8 cellular contexts compared by ENCODE assay signal in genomic region chr9:66900490-66901131, GRCh38. TPM values are rescaled to one million over a fixed set of nuclear protein-coding genes. Genes with fewer than 3 reads are reported as not detected.
DNase-seq lines count a peak whose midpoint lies in the region; ATAC-seq and TF ChIP-seq lines count a peak whose summit lies in the region.
"Not testable (repeated sequence)": the region's sequence is repeated elsewhere in the genome, so short reads cannot be mapped to it uniquely, and the experiment has no call there.

TSS of gene ZNF658 (plus strand) at chr9:66900725. CDS start at chr9:66903562, 2,837 bp downstream.

- not testable (repeated sequence) for TF ChIP-seq CTCF in MM.1S (IDR thresholded peaks at IDR 0.05; ENCODE audit: low read length); type B pancreatic cell (conservative IDR thresholded peaks at IDR 0.05)

- not testable (repeated sequence) for H3K27me3 ChIP-seq in MM.1S (replicated peaks; ENCODE audit: insufficient read depth, low read length); ectodermal cell (ENCODE audit: control insufficient read depth, insufficient read depth, low read length, poor library complexity, severe bottlenecking)

- H3K27ac ChIP-seq in MM.1S (ENCODE audit: low read length); ectodermal cell (ENCODE audit: insufficient read depth, low read depth, low read length, poor library complexity, severe bottlenecking): not testable (repeated sequence)

- not testable (repeated sequence) for H3K9me3 Mint-ChIP-seq in type B pancreatic cell

- H3F3A ChIP-seq in MM.1S (ENCODE audit: insufficient read depth, low read length): not testable (repeated sequence)

- not testable (repeated sequence) for H3K4me1 Mint-ChIP-seq in type B pancreatic cell (ENCODE audit: unreplicated experiment)

- peak within 1 kb of the TSS; percentile 28; the same call in 1 of the 2 replicates for H3K9ac ChIP-seq in MM.1S (ENCODE audit: low read length)

- peak within 1 kb of the TSS; percentile 29; the same call in 1 of the 2 replicates for H3K4me2 ChIP-seq in MM.1S (ENCODE audit: low read depth, low read length)

- H2AFZ ChIP-seq in MM.1S (ENCODE audit: low read length): not testable (repeated sequence)

- H3K27ac Mint-ChIP-seq in type B pancreatic cell: peak within 1 kb of the TSS; percentile 82

- peak within 1 kb of the TSS; percentile 98 for H3K4me3 Mint-ChIP-seq in type B pancreatic cell

- not testable (repeated sequence) for H3K9me2 ChIP-seq in MM.1S (replicated peaks; ENCODE audit: insufficient read depth, low read length)

- ATAC-seq in GM18517 (IDR thresholded peaks at IDR 0.05; ENCODE audit: unreplicated experiment): peak; percentile 96
- ATAC-seq in HG02763 (IDR thresholded peaks at IDR 0.05; ENCODE audit: unreplicated experiment): peak; percentile 99

- not testable (repeated sequence) for H3K36me3 Mint-ChIP-seq in type B pancreatic cell

- WGBS in ectodermal cell, 2 experiments: 0 to 1% methylated on average over 28 to 38 of the region's 46 CpGs

- H3K4me1 ChIP-seq in MM.1S (ENCODE audit: low read length); ectodermal cell (ENCODE audit: control insufficient read depth, insufficient read depth, low read length): not testable (repeated sequence)

- not testable (repeated sequence) for H3K27me3 Mint-ChIP-seq in type B pancreatic cell

- H3K79me2 ChIP-seq in MM.1S (ENCODE audit: low read length): not testable (repeated sequence)

- H4K20me1 ChIP-seq in MM.1S (ENCODE audit: insufficient read depth, low read length): not testable (repeated sequence)

- DNase-seq in MM.1S: peak; percentile 82
- peak; percentile 30 for DNase-seq in activated CD8-positive, alpha-beta memory T cell treated with anti-CD3 and anti-CD28 coated beads, Interleukin-2, amount 50 U/mL, for 24 hours (ENCODE audit: extremely low read depth)
- peak; percentile 93 for DNase-seq in left kidney (ENCODE audit: low read depth, low spot score)
- DNase-seq in skeletal muscle cell (ENCODE audit: low read depth): peak; percentile 62
- peak; percentile 82 for DNase-seq in type B pancreatic cell (ENCODE audit: extremely low spot score, unreplicated experiment)

- H3K4me3 ChIP-seq in MM.1S (ENCODE audit: low read length) (peak within 1 kb of the TSS; percentile 46), ectodermal cell (ENCODE audit: insufficient read depth, low read depth, low read length) (peak within 1 kb of the TSS; percentile 38), skeletal muscle cell (ENCODE audit: low read depth, low read length) (peak within 1 kb of the TSS; percentile 52)

- not testable (repeated sequence) for H3K9me3 ChIP-seq in MM.1S (replicated peaks; ENCODE audit: insufficient read depth, low read length); ectodermal cell (ENCODE audit: control insufficient read depth, low read length)

- H3K36me3 ChIP-seq in MM.1S (replicated peaks; ENCODE audit: insufficient read depth, low read length); ectodermal cell (ENCODE audit: control insufficient read depth, insufficient read depth, low read length): not testable (repeated sequence)

RNA-seq across cellular contexts. Expression of gene ZNF658, which starts in this region (rescaled TPM):
- 8.4 TPM for polyA plus RNA-seq in ectodermal cell (2013, experiment 1 of 4)
- 8.5 TPM for polyA plus RNA-seq in ectodermal cell (2013, experiment 2 of 4)
- polyA plus RNA-seq in ectodermal cell (2013, experiment 3 of 4): 8.6 TPM
- polyA plus RNA-seq in ectodermal cell (2013, experiment 4 of 4): 9.7 TPM
- 6.3 and 9.7 TPM in 2 replicates for total RNA-seq in type B pancreatic cell (ENCODE audit: low replicate concordance)

Comparison
In these comparisons a context has a peak if more than half of its experiments do, and no peak if none do; other contexts are left out.
1. DNase-seq: peak in every context shown above with its lines; median percentile 93 in left kidney; 82 in MM.1S; 82 in type B pancreatic cell; 62 in skeletal muscle cell; 30 in activated CD8-positive, alpha-beta memory T cell treated with anti-CD3 and anti-CD28 coated beads, Interleukin-2, amount 50 U/mL, for 24 hours.